20 cellular contexts compared by ENCODE assay signal in genomic region chr7:133755922-133756321, GRCh38.
"Had no signal": no experiment of that assay in that cellular context is flagged by ENCODE, and none has a peak within 500 bp of the region (broad histone marks: within the 10 kb centered on the region; RNA-seq: fewer than 3 reads in every experiment).

No MANE protein-coding gene starts in this region.

- H3K36me3 ChIP-seq: MG63 had no signal

- H3K9me3 ChIP-seq: MG63 had no signal

- DNase-seq: Karpas-422; KG1; MG63; NCI-H1092 treated with DMSO at 0.1 percent for 48 hours; NCI-H1417 treated with DMSO at 0.1 percent for 48 hours; NCI-H146; NCI-H1694 treated with DMSO at 0.1 percent for 48 hours; NCI-H1930; NCI-H2081; NCI-H2107; NCI-H2227 treated with DMSO at 0.1 percent for 48 hours; NCI-H524; NCI-H748 treated with DMSO at 0.1 percent for 48 hours; NK-92 treated with Interleukin-12 subunit alpha and Interleukin-12 subunit beta, amount 100 ng/mL, for 24 hours; PC-3; SHP77; T-helper 1 cell had no signal

- H3K27ac ChIP-seq: RWPE1 had no signal

- H3K27me3 ChIP-seq: MG63 had no signal

- H3K4me3 ChIP-seq: MG63 had no signal

- ATAC-seq: Panc1, PC-3, SK-N-SH treated with all-trans-retinoic acid at 6 μM for 48 hours had no signal
